Comparison of ENCODE assay signal across 8 cellular contexts in genomic region chr6:46129301-46129633, GRCh38. TPM values are rescaled to one million over a fixed set of nuclear protein-coding genes. Genes with fewer than 3 reads are reported as not detected.
DNase-seq lines count a peak whose midpoint lies in the region; ATAC-seq and TF ChIP-seq lines count a peak whose summit lies in the region.

No MANE protein-coding gene starts in this region.

- H3K27me3 ChIP-seq in SU-DHL-6 (ENCODE audit: low read length) (no peaks in the 10 kb centered on the region), heart right ventricle (no peaks in the 10 kb centered on the region)

- intact Hi-C loops in heart right ventricle (cut with DNase I) = loop anchor here in 1 of 10 donors (5.0 kb wide), 1 partner anchor 37 kb away; no protein-coding TSS in a partner anchor

- 5 to 6% methylated on average over 9 of the region's 9 CpGs for WGBS in heart right ventricle, 2 donors

- H2AFZ ChIP-seq in SU-DHL-6 (ENCODE audit: low read depth, low read length, severe bottlenecking) = peak overlapping the region; percentile 90

- H3K4me1 ChIP-seq in heart right ventricle = peaks cover 2 to 48% (median 22%) of the 10 kb centered on the region in 9 donors

- H3K9me2 ChIP-seq in SU-DHL-6 (replicated peaks; ENCODE audit: insufficient read depth, low read length) = no peaks in the 10 kb centered on the region

- peaks cover 11% of the 10 kb centered on the region for H4K20me1 ChIP-seq in SU-DHL-6 (ENCODE audit: low read depth, low read length)

- H3K9ac ChIP-seq in SU-DHL-6 (ENCODE audit: low read length) = peak overlapping the region; percentile 81

- peaks cover 37% of the 10 kb centered on the region for H3K79me2 ChIP-seq in SU-DHL-6 (ENCODE audit: insufficient read depth, low read length)

- no peak for TF ChIP-seq CTCF in SU-DHL-6 (IDR thresholded peaks at IDR 0.05; ENCODE audit: insufficient read depth, low read length, poor library complexity, severe bottlenecking)
- no peak for TF ChIP-seq CTCF in heart right ventricle (IDR thresholded peaks at IDR 0.05)

- H3K4me3 ChIP-seq in SU-DHL-6 (ENCODE audit: insufficient read depth, low read length, poor library complexity, severe bottlenecking) = peak overlapping the region; percentile 94
- H3K4me3 ChIP-seq in heart right ventricle = peak overlapping the region; percentile 60 to 86 (median 75)
- H3K4me3 ChIP-seq in skin epidermis = peak overlapping the region; percentile 32 to 59 (median 52)

- H3K27ac ChIP-seq in SU-DHL-6 (ENCODE audit: low read depth, low read length) = peak overlapping the region; percentile 23
- H3K27ac ChIP-seq in heart right ventricle = peak overlapping the region in 9 of 10 donors; percentile 54 to 90 (median 79)
- H3K27ac ChIP-seq in skin epidermis = peak overlapping the region in 4 of 21 experiments; percentile 4 to 75 (median 44)

- DNase-seq in DMS 273 (lab: John Stamatoyannopoulos, UW; ENCODE audit: unreplicated experiment) (peak; percentile 59), DMS 273 treated with DMSO at 0.1 percent for 48 hours (lab: John Stamatoyannopoulos, UW) (no peak), heart right ventricle (no peak), SKM-1 (lab: John Stamatoyannopoulos, UW; ENCODE audit: unreplicated experiment) (no peak), kidney glomerular epithelial cell (lab: John Stamatoyannopoulos, UW) (no peak)

- peaks cover 13% of the 10 kb centered on the region for H3F3A ChIP-seq in SU-DHL-6 (ENCODE audit: insufficient read depth)

- ATAC-seq in HG02763 (IDR thresholded peaks at IDR 0.05; ENCODE audit: unreplicated experiment) (peak; percentile 1), heart right ventricle (peak in 6 of 8 donors; percentile 3 to 47 (median 22))

- H3K36me3 ChIP-seq in SU-DHL-6 (ENCODE audit: low read length) = no peaks in the 10 kb centered on the region
- H3K36me3 ChIP-seq in heart right ventricle = no peaks in the 10 kb centered on the region

- H3K4me2 ChIP-seq in SU-DHL-6 (ENCODE audit: low read depth, low read length, poor library complexity, severe bottlenecking) = peak overlapping the region; percentile 72

- no peaks in the 10 kb centered on the region for H3K9me3 ChIP-seq in SU-DHL-6 (ENCODE audit: insufficient read depth, low read length)
- H3K9me3 ChIP-seq in heart right ventricle = no peaks in the 10 kb centered on the region

RNA-seq across cellular contexts. Expression of gene ENPP4, which starts 0.5 kb away (rescaled TPM):
- 10 to 100 TPM; 15.1 to 23.8 (median 19.2) TPM for total RNA-seq in heart right ventricle
- 10 to 100 TPM in 1 of 2 donors, 1 to 10 TPM in 1; 9.2 to 16.3 TPM for polyA plus RNA-seq in heart right ventricle

RNA-seq across cellular contexts. Expression of gene ENPP5, which starts 41.5 kb away (rescaled TPM):
- 1 to 10 TPM; 3.0 to 6.0 (median 4.6) TPM for total RNA-seq in heart right ventricle
- 1 to 10 TPM; 1.8 to 3.4 TPM for polyA plus RNA-seq in heart right ventricle
